In the genomic region with DNA sequence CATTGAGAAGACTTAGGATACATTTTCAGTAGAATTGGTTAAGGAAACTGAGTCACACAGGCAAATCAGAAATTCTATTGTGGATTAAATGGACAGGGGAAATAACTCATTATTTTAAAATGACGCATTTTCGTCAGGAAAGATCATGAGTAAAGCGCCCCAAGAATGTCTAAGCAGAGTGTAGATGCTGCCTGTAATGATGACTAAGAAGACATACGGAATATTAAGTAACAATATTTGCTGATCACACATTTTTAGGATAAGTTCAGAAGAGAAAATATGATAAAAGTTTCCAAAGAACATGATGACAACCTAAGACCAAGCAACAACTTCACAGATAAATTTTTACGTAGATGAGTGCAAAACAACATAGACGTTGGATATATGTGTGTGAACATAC, we compare ENCODE assay signal across 24 cellular contexts.
DNase-seq lines count a peak whose midpoint lies in the region; ATAC-seq and TF ChIP-seq lines count a peak whose summit lies in the region.
"Had no signal": no experiment of that assay in that cellular context is flagged by ENCODE, and none has a peak within 500 bp of the region (broad histone marks: within the 10 kb centered on the region; RNA-seq: fewer than 3 reads in every experiment).

No MANE protein-coding gene starts in this region.

- H3K4me1 ChIP-seq in GM23338 (ENCODE audit: insufficient read depth) (peaks cover 17% of the 10 kb centered on the region), left lung (no peaks in the 10 kb centered on the region)
- H3K4me1 ChIP-seq: colonic mucosa had no signal

- H3K4me1 Mint-ChIP-seq in nephron (peaks cover 10% of the 10 kb centered on the region), GM23338 (peaks cover 20% of the 10 kb centered on the region), T-helper 17 cell (no peaks in the 10 kb centered on the region)
- H3K4me1 Mint-ChIP-seq: activated CD8-positive, alpha-beta memory T cell treated with anti-CD3 and anti-CD28 coated beads, Interleukin-2, amount 10 ng/mL, durations not matched to agents 7 days and 5 days had no signal

- no peak overlapping the region for H3K4me2 ChIP-seq in GM23338

- H2AFZ ChIP-seq in GM23338: no peak overlapping the region

- no peaks in the 10 kb centered on the region for H3F3A ChIP-seq in GM23338 (replicated peaks; ENCODE audit: low read depth)

- H3K36me3 Mint-ChIP-seq in nephron (ENCODE audit: low read depth) (peaks cover 5% of the 10 kb centered on the region), GM23338 (ENCODE audit: low read depth) (peaks cover 8% of the 10 kb centered on the region; the same call in 2 of the 3 replicates), T-helper 17 cell (ENCODE audit: low read depth) (no peaks in the 10 kb centered on the region)
- H3K36me3 Mint-ChIP-seq: activated CD8-positive, alpha-beta memory T cell treated with anti-CD3 and anti-CD28 coated beads, Interleukin-2, amount 10 ng/mL, durations not matched to agents 7 days and 5 days had no signal

- ATAC-seq in GM23338 (no peak), left lung (no peak), T-helper 17 cell (no peak)
- ATAC-seq: activated CD8-positive, alpha-beta memory T cell treated with anti-CD3 and anti-CD28 coated beads, Interleukin-2, amount 10 ng/mL, durations not matched to agents 7 days and 5 days; sciatic nerve had no signal

- H3K4me3 Mint-ChIP-seq in nephron (peak overlapping the region; percentile 66 to 73 (median 70)), GM23338 (no peak overlapping the region), T-helper 17 cell (no peak overlapping the region)
- H3K4me3 Mint-ChIP-seq: activated CD8-positive, alpha-beta memory T cell treated with anti-CD3 and anti-CD28 coated beads, Interleukin-2, amount 10 ng/mL, durations not matched to agents 7 days and 5 days had no signal

- no peaks in the 10 kb centered on the region for H3K79me2 ChIP-seq in GM23338 (replicated peaks; ENCODE audit: insufficient read depth)

- H3K4me3 ChIP-seq in astrocyte of the spinal cord (ENCODE audit: low read depth, low read length) (no peak overlapping the region), H7 (ENCODE audit: insufficient read depth, low read depth, low read length) (no peak overlapping the region), GM23338 (no peak overlapping the region), left lung (no peak overlapping the region)
- H3K4me3 ChIP-seq: colonic mucosa had no signal

- H3K9me2 ChIP-seq in GM23338 (ENCODE audit: insufficient read depth): 0 out of 2 replicates have a peak, but pooled peaks cover 4% of the 10 kb centered on the region

- H3K27me3 Mint-ChIP-seq in nephron (ENCODE audit: low read depth) (peaks cover 28% of the 10 kb centered on the region), GM23338 (ENCODE audit: insufficient read depth, low read depth, poor library complexity) (no peaks in the 10 kb centered on the region), T-helper 17 cell (no peaks in the 10 kb centered on the region)
- H3K27me3 Mint-ChIP-seq: activated CD8-positive, alpha-beta memory T cell treated with anti-CD3 and anti-CD28 coated beads, Interleukin-2, amount 10 ng/mL, durations not matched to agents 7 days and 5 days had no signal

- H4K20me1 ChIP-seq in GM23338 (replicated peaks; ENCODE audit: insufficient read depth): no peaks in the 10 kb centered on the region

- DNase-seq in ELR (ENCODE audit: low read depth) (peak; percentile 78), M059J (ENCODE audit: low read depth) (peak; percentile 18), astrocyte of the spinal cord (ENCODE audit: low read depth, low spot score) (peak; percentile 46), H7 (no peak), GM23338 (ENCODE audit: low spot score) (no peak), left lung (no peak), T-helper 17 cell (no peak)
- DNase-seq: activated CD8-positive, alpha-beta memory T cell treated with anti-CD3 and anti-CD28 coated beads, Interleukin-2, amount 10 ng/mL, durations not matched to agents 7 days and 5 days; activated naive CD4-positive, alpha-beta T cell treated with Interleukin-2 at 50 U/mL for 16 hours; C1 segment of cervical spinal cord; colonic mucosa; COR-L47; DMS53; effector memory CD4-positive, alpha-beta T cell; foreskin melanocyte; KG1; NCI-H1436 treated with DMSO at 0.1 percent for 48 hours; NCI-H2107; NCI-H446; stimulated activated naive CD4-positive, alpha-beta T cell treated with Interleukin-2 at 50 U/mL for 16 hours; T1000 had no signal

- TF ChIP-seq CTCF in astrocyte of the spinal cord (IDR thresholded peaks at IDR 0.05; ENCODE audit: low read depth, low read length): no peak
- TF ChIP-seq CTCF in nephron (IDR thresholded peaks at IDR 0.05; ENCODE audit: unreplicated experiment in 3 of 3): no peak
- TF ChIP-seq CTCF in GM23338 (conservative IDR thresholded peaks at IDR 0.05; ENCODE audit: low read depth in 2 of 2): no peak
- no peak for TF ChIP-seq CTCF in left lung (IDR thresholded peaks at IDR 0.05)

- H3K36me3 ChIP-seq in H7 (replicated peaks; ENCODE audit: control insufficient read depth, insufficient read depth, low read length) (no peaks in the 10 kb centered on the region), GM23338 (ENCODE audit: insufficient read depth) (no peaks in the 10 kb centered on the region), left lung (no peaks in the 10 kb centered on the region)
- H3K36me3 ChIP-seq: colonic mucosa had no signal

- peaks cover 14% of the 10 kb centered on the region for H3K9me3 Mint-ChIP-seq in nephron
- H3K9me3 Mint-ChIP-seq in GM23338: peaks cover 6% of the 10 kb centered on the region

- in situ Hi-C loops in astrocyte of the spinal cord (cut with HindIII; ENCODE audit: low sequenced_read_pairs): no loop called here

- H3K27me3 ChIP-seq in H7 (ENCODE audit: control insufficient read depth, insufficient read depth, low read length): no peaks in the 10 kb centered on the region
- no peaks in the 10 kb centered on the region for H3K27me3 ChIP-seq in GM23338 (ENCODE audit: insufficient read depth)
- no peaks in the 10 kb centered on the region for H3K27me3 ChIP-seq in left lung
- H3K27me3 ChIP-seq: colonic mucosa had no signal

- peaks cover 0 to 6% of the 10 kb centered on the region in 2 donors for H3K9me3 ChIP-seq in left lung
- H3K9me3 ChIP-seq in T-helper 17 cell (ENCODE audit: control insufficient read depth, low read length, poor library complexity, severe bottlenecking): no peaks in the 10 kb centered on the region
- H3K9me3 ChIP-seq: colonic mucosa had no signal

- H3K27ac Mint-ChIP-seq in nephron (peak overlapping the region in 1 of 3 experiments; percentile 48), GM23338 (no peak overlapping the region), T-helper 17 cell (no peak overlapping the region)
- H3K27ac Mint-ChIP-seq: activated CD8-positive, alpha-beta memory T cell treated with anti-CD3 and anti-CD28 coated beads, Interleukin-2, amount 10 ng/mL, durations not matched to agents 7 days and 5 days; progenitor cell of endocrine pancreas had no signal

- intact Hi-C loops in left lung (cut with DNase I): no loop called here

- H3K27ac ChIP-seq in GM23338 (ENCODE audit: low read depth) (no peak overlapping the region), left lung (no peak overlapping the region)
- H3K27ac ChIP-seq: colonic mucosa had no signal

TF ChIP-seq in GM23338, 12 proteins besides CTCF, POLR2A, EP300 and RAD21:
- TF ChIP-seq EZH2 (IDR thresholded peaks at IDR 0.05; ENCODE audit: low read depth, unreplicated experiment): no peak
- TF ChIP-seq ZNF114 (CRISPR knock-in tag; IDR thresholded peaks at IDR 0.05): no peak
- no peak for TF ChIP-seq ZNF331 (CRISPR knock-in tag; IDR thresholded peaks at IDR 0.05; ENCODE audit: low read depth)
- no peak for TF ChIP-seq EZH2phosphoT487 (IDR thresholded peaks at IDR 0.05; ENCODE audit: unreplicated experiment)
- no peak for TF ChIP-seq STAT1 (IDR thresholded peaks at IDR 0.05; ENCODE audit: unreplicated experiment)
TF ChIP-seq in GM23338: peak in this region for 0.

Comparison
In these comparisons a context has a peak if more than half of its experiments do, and no peak if none do; other contexts are left out.
1. DNase-seq: peak in ELR (single experiment), M059J (single experiment) and astrocyte of the spinal cord (single experiment); none in H7 (single experiment), GM23338 (single experiment), left lung (0 of 2) and T-helper 17 cell (0 of 3).
2. H3K4me3 Mint-ChIP-seq: peak in nephron (3 of 3); none in GM23338 (single experiment) and T-helper 17 cell (single experiment).